Comparison of ENCODE assay signal across 17 cellular contexts in the genomic region with DNA sequence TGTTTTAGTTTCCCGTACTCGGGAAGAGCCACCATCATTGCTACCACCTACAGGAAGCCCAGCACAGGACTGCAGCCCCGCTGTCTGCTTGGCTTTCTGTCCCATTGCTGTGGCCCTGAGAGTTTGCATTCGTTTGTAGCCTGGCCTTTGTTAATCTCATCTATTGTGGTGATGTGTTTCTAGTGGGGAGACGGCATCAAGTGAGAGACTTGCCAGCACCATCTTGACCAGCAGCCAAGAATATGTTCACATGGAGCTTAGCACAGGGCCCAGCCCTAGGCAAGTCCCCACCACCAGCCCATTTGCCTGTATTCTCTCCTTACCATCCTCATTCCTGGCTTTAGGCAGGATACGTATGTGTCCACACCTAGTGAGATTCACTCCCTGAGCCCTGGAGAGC. TPM values are rescaled to one million over a fixed set of nuclear protein-coding genes. Genes with fewer than 3 reads are reported as not detected.
DNase-seq lines count a peak whose midpoint lies in the region; ATAC-seq and TF ChIP-seq lines count a peak whose summit lies in the region.
"Had no signal": no experiment of that assay in that cellular context is flagged by ENCODE, and none has a peak within 500 bp of the region (broad histone marks: within the 10 kb centered on the region; RNA-seq: fewer than 3 reads in every experiment).

No MANE protein-coding gene starts in this region.

- no peak overlapping the region for H3K4me3 Mint-ChIP-seq in endothelial cell (ENCODE audit: unreplicated experiment)
- H3K4me3 Mint-ChIP-seq: neural crest cell had no signal

- no peaks in the 10 kb centered on the region for H3K9me3 Mint-ChIP-seq in endothelial cell (ENCODE audit: unreplicated experiment)
- H3K9me3 Mint-ChIP-seq: neural crest cell had no signal

- peaks cover 21% of the 10 kb centered on the region for H3K36me3 Mint-ChIP-seq in endothelial cell (ENCODE audit: low read depth, unreplicated experiment)

- H3K27me3 ChIP-seq in dorsolateral prefrontal cortex: no peaks in the 10 kb centered on the region
- H3K27me3 ChIP-seq: BLaER1 had no signal

- intact Hi-C loops in dorsolateral prefrontal cortex (cut with DNase I): loop anchor here in 1 of 2 donors (1.0 kb wide), 1 partner anchor 12 kb away; no protein-coding TSS in a partner anchor

- H3K4me3 ChIP-seq in dorsolateral prefrontal cortex: no peak overlapping the region
- H3K4me3 ChIP-seq: BLaER1 had no signal

- no peak for ATAC-seq in GM19463 (IDR thresholded peaks at IDR 0.05; ENCODE audit: unreplicated experiment)
- no peak for ATAC-seq in HG03095 (IDR thresholded peaks at IDR 0.05; ENCODE audit: unreplicated experiment)
- no peak for ATAC-seq in HG02973 (IDR thresholded peaks at IDR 0.05; ENCODE audit: unreplicated experiment)

- TF ChIP-seq CTCF in GM20000 (IDR thresholded peaks at IDR 0.05; ENCODE audit: extremely low read depth, missing control alignments): no peak
- peak in 2 of 56 donors; percentile 7 to 19 for TF ChIP-seq CTCF in dorsolateral prefrontal cortex (IDR thresholded peaks at IDR 0.05 in 54 of 56, conservative IDR thresholded peaks at IDR 0.05 in 2 of 56; ENCODE audit: low read depth in 1 of 56, partially characterized antibody in 56 of 56)
- TF ChIP-seq CTCF in endothelial cell (IDR thresholded peaks at IDR 0.05; ENCODE audit: unreplicated experiment): no peak

- H3K4me1 Mint-ChIP-seq in endothelial cell (ENCODE audit: unreplicated experiment): peaks cover 4% of the 10 kb centered on the region

- DNase-seq in D341Med (ENCODE audit: low spot score) (peak; percentile 30), GM20000 (ENCODE audit: low spot score) (peak; percentile 66), dorsolateral prefrontal cortex (peak in 8 of 10 donors; percentile 37 to 78 (median 60)), nucleus accumbens (lab: John Stamatoyannopoulos, UW) (peak in 34 of 56 donors; percentile 4 to 72 (median 32)), endothelial cell (ENCODE audit: low spot score) (no peak)
- DNase-seq: DMS79, MM.1S, NCI-H187, SIG-M5 had no signal

- H3K27ac ChIP-seq in dorsolateral prefrontal cortex: peak overlapping the region; percentile 36 to 98 (median 87)
- H3K27ac ChIP-seq: BLaER1 had no signal

- peaks cover 4% of the 10 kb centered on the region for H3K27me3 Mint-ChIP-seq in endothelial cell (ENCODE audit: unreplicated experiment)

- H3K27ac Mint-ChIP-seq in endothelial cell (ENCODE audit: unreplicated experiment): no peak overlapping the region

RNA-seq across cellular contexts. Expression of a gene that starts 17.3 kb away (rescaled TPM):
- not detected for total RNA-seq in dorsolateral prefrontal cortex
- total RNA-seq in endothelial cell (ENCODE audit: unreplicated experiment): not detected
- total RNA-seq: endothelial cell of umbilical vein, NCI-H460, neural crest cell, ureter had no signal

RNA-seq across cellular contexts. Expression of a gene that starts 21.0 kb away (rescaled TPM):
- total RNA-seq in dorsolateral prefrontal cortex (100 to 1,000 TPM in 77 of 120 experiments, 10 to 100 TPM in 43; 61.9 to 165 (median 106) TPM), endothelial cell (ENCODE audit: unreplicated experiment) (66.4 TPM)

RNA-seq across cellular contexts. Expression of a gene that starts 21.6 kb away (rescaled TPM):
- total RNA-seq in dorsolateral prefrontal cortex (100 to 1,000 TPM; 145 to 409 (median 268) TPM), endothelial cell (ENCODE audit: unreplicated experiment) (206 TPM)

RNA-seq across cellular contexts. Expression of a gene that starts 39.0 kb away (rescaled TPM):
- total RNA-seq in dorsolateral prefrontal cortex: 1 to 10 TPM in 94 of 120 experiments, under 1 TPM in 26; 0.64 to 2.8 (median 1.3) TPM
- total RNA-seq in endothelial cell (ENCODE audit: unreplicated experiment): 8.5 TPM

RNA-seq across cellular contexts. Expression of a gene that starts 39.6 kb away (rescaled TPM):
- total RNA-seq in dorsolateral prefrontal cortex: 10 to 100 TPM in 13 of 120 experiments, 1 to 10 TPM in 107; 4.2 to 11.7 (median 7.3) TPM
- total RNA-seq in endothelial cell (ENCODE audit: unreplicated experiment): 6.7 TPM
